Comparison of ENCODE assay signal across 11 cellular contexts in the genomic region with DNA sequence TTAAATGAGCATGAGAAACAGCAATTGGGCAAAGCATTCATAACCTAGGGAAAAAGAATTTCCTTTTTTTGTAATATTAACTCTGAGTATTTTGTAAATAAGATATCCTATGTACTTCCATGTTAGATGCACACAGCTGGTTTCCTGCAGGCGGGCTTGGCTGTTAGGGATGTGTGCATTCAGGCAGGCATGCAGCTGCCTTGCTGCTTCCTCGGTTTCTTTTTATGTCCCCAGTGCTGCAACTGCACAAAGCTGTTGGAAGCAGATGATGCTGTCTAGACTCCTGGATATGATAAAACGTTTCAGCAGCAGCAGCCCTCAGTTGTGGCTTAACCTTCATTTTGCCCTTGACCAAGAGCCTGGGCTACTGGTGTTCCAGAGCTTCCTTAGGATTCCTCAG.
A peak's percentile ranks its signal among the peaks of the same experiment; 100 is the strongest.
DNase-seq lines count a peak whose midpoint lies in the region; ATAC-seq, FAIRE-seq and TF ChIP-seq lines count a peak whose summit lies in the region.
"Had no signal": no experiment of that assay in that cellular context is flagged by ENCODE, and none has a peak within 500 bp of the region (broad histone marks: within the 10 kb centered on the region; RNA-seq: fewer than 3 reads in every experiment).

No MANE protein-coding gene starts in this region.

- TF ChIP-seq CTCF in A549 (IDR thresholded peaks at IDR 0.05) (no peak), MCF 10A (IDR thresholded peaks at IDR 0.05; ENCODE audit: unreplicated experiment) (no peak)

- POLR2A ChIA-PET in A549 (lab: Yijun Ruan, JAX): interaction anchor here (1.0 to 1.9 kb wide), 3 partner anchors 57 to 76 kb away, joined by 3 to 9 read pairs (median 3); no protein-coding TSS in a partner anchor
- POLR2A ChIA-PET in MCF 10A (lab: Yijun Ruan, JAX): interaction anchor here (0.7 to 1.2 kb wide), 3 partner anchors 10 to 104 kb away, joined by 3 read pairs; no protein-coding TSS in a partner anchor
- POLR2A ChIA-PET in naive thymus-derived CD4-positive, alpha-beta T cell (lab: Charles Lee): interaction anchor here (1.0 to 1.3 kb wide), 2 partner anchors 9 to 76 kb away, joined by 4 to 8 read pairs; no protein-coding TSS in a partner anchor

- H3K4me1 ChIP-seq in A549: peaks cover 87% of the 10 kb centered on the region
- H3K4me1 ChIP-seq in naive thymus-derived CD4-positive, alpha-beta T cell (ENCODE audit: control insufficient read depth in 2 of 2, insufficient read depth in 2 of 2, low read length in 2 of 2): peaks cover 0 to 16% of the 10 kb centered on the region in 2 donors

- WGBS in A549 (ENCODE audit: missing lambda C conversion rate): 63% methylated on average over 3 of the region's 3 CpGs

- H3K27ac ChIP-seq in A549: peak overlapping the region; percentile 82 to 87
- H3K27ac ChIP-seq in naive thymus-derived CD4-positive, alpha-beta T cell (ENCODE audit: low read depth, low read length): peak overlapping the region; percentile 45

- no peaks in the 10 kb centered on the region for H3K9me3 Mint-ChIP-seq in MCF 10A (ENCODE audit: unreplicated experiment)
- no peaks in the 10 kb centered on the region for H3K9me3 Mint-ChIP-seq in naive thymus-derived CD4-positive, alpha-beta T cell
- H3K9me3 Mint-ChIP-seq: central memory CD8-positive, alpha-beta T cell had no signal

- H3K27me3 Mint-ChIP-seq in MCF 10A (ENCODE audit: insufficient read depth, unreplicated experiment): no peaks in the 10 kb centered on the region
- H3K27me3 Mint-ChIP-seq in naive thymus-derived CD4-positive, alpha-beta T cell: no peaks in the 10 kb centered on the region
- H3K27me3 Mint-ChIP-seq: central memory CD8-positive, alpha-beta T cell had no signal

- TF ChIP-seq POLR2A in A549 (IDR thresholded peaks at IDR 0.05; ENCODE audit: low read length): no peak

- peak overlapping the region; percentile 70 for H3K4me2 ChIP-seq in A549

- ATAC-seq in A549 (no peak), HG03064 (IDR thresholded peaks at IDR 0.05; ENCODE audit: low read depth, unreplicated experiment) (peak; percentile 2), GM18517 (IDR thresholded peaks at IDR 0.05; ENCODE audit: unreplicated experiment) (no peak)
- no peak for ATAC-seq in naive thymus-derived CD4-positive, alpha-beta T cell

- DNase-seq in A549 (ENCODE audit: low read depth in 1 of 2, low spot score in 1 of 2) (no peak), MCF 10A (ENCODE audit: unreplicated experiment) (no peak), GOT3 (lab: John Stamatoyannopoulos, UW) (no peak), NCI-H2081 treated with DMSO at 0.1 percent for 48 hours (lab: John Stamatoyannopoulos, UW) (no peak), KBM-7 (no peak)
- DNase-seq in naive thymus-derived CD4-positive, alpha-beta T cell: no peak
- DNase-seq: KG1; stimulated activated naive CD4-positive, alpha-beta T cell treated with Interleukin-2 at 50 U/mL for 16 hours had no signal

- no peak for TF ChIP-seq RAD21 in A549 (conservative IDR thresholded peaks at IDR 0.05 in 1 of 2, IDR thresholded peaks at IDR 0.05 in 1 of 2)

- no peaks in the 10 kb centered on the region for H3K9me3 ChIP-seq in A549
- H3K9me3 ChIP-seq in naive thymus-derived CD4-positive, alpha-beta T cell (ENCODE audit: control insufficient read depth in 2 of 3, low read length in 3 of 3): no peaks in the 10 kb centered on the region

- no peak overlapping the region for H3K4me3 Mint-ChIP-seq in MCF 10A (ENCODE audit: unreplicated experiment)
- H3K4me3 Mint-ChIP-seq in naive thymus-derived CD4-positive, alpha-beta T cell: peak overlapping the region in 6 of 10 donors; percentile 33 to 63 (median 58)

- H3K4me1 Mint-ChIP-seq in MCF 10A (ENCODE audit: insufficient read depth, unreplicated experiment): peaks cover 14% of the 10 kb centered on the region
- H3K4me1 Mint-ChIP-seq in naive thymus-derived CD4-positive, alpha-beta T cell: peaks cover 22 to 69% (median 49%) of the 10 kb centered on the region in 7 donors

- intact Hi-C loops in MCF 10A (cut with micrococcal nuclease): no loop called here
- intact Hi-C loops in naive thymus-derived CD4-positive, alpha-beta T cell (cut with micrococcal nuclease): loop anchor here (1.0 to 5.0 kb wide), 6 partner anchors 15 to 112 kb away; no protein-coding TSS in a partner anchor

- in situ Hi-C loops in KBM-7 (cut with MboI; ENCODE audit: low pct_unique_long_range_greater_than_20kb, low sequenced_read_pairs): no loop called here

- CTCF ChIA-PET in A549 (lab: Yijun Ruan, JAX) (interaction anchor here (0.8 to 3.5 kb wide), 8 partner anchors 9 to 112 kb away, joined by 3 to 12 read pairs (median 5); no protein-coding TSS in a partner anchor), MCF 10A (lab: Yijun Ruan, JAX) (interaction anchor here (0.6 to 1.3 kb wide), 6 partner anchors 24 to 112 kb away, joined by 3 to 5 read pairs (median 4); no protein-coding TSS in a partner anchor)
- CTCF ChIA-PET in naive thymus-derived CD4-positive, alpha-beta T cell (lab: Charles Lee): interaction anchor here (0.6 to 2.1 kb wide), 8 partner anchors 10 to 110 kb away, joined by 4 to 11 read pairs (median 4); no protein-coding TSS in a partner anchor

- H3K27me3 ChIP-seq in naive thymus-derived CD4-positive, alpha-beta T cell (ENCODE audit: control insufficient read depth in 2 of 2, insufficient read depth in 2 of 2, low read length in 2 of 2): no peaks in the 10 kb centered on the region

- TF ChIP-seq EP300 in A549 (IDR thresholded peaks at IDR 0.05): no peak

- peaks cover 88% of the 10 kb centered on the region for H3K36me3 Mint-ChIP-seq in MCF 10A (ENCODE audit: insufficient read depth, unreplicated experiment)
- peaks cover 23 to 59% (median 37%) of the 10 kb centered on the region in 5 donors for H3K36me3 Mint-ChIP-seq in naive thymus-derived CD4-positive, alpha-beta T cell

- H3K27ac Mint-ChIP-seq in MCF 10A (ENCODE audit: low read depth, unreplicated experiment): peak overlapping the region; percentile 61
- H3K27ac Mint-ChIP-seq in naive thymus-derived CD4-positive, alpha-beta T cell: peak overlapping the region; percentile 31 to 93 (median 88)

- FAIRE-seq in A549 (lab: Jason Lieb, UNC): no peak

- 0 out of 3 replicates have a peak overlapping the region, but pooled peaks have one; percentile 6 for H3K4me3 ChIP-seq in A549
- H3K4me3 ChIP-seq in naive thymus-derived CD4-positive, alpha-beta T cell (ENCODE audit: low read length): no peak overlapping the region

- H3K36me3 ChIP-seq in naive thymus-derived CD4-positive, alpha-beta T cell (ENCODE audit: control insufficient read depth in 2 of 3, insufficient read depth in 3 of 3, low read length in 3 of 3): peaks cover 40 to 88% (median 41%) of the 10 kb centered on the region in 3 experiments

- no TSS peak for BruUV-seq in MCF 10A (replicated peaks; lab: Mats Ljungman, UMichigan)

TF ChIP-seq in A549, 52 proteins besides CTCF, POLR2A, EP300 and RAD21 (continues in another document):
- no peak for TF ChIP-seq JUN (IDR thresholded peaks at IDR 0.05)
- no peak for TF ChIP-seq MYC (IDR thresholded peaks at IDR 0.05; ENCODE audit: borderline replicate concordance, low read length)
- TF ChIP-seq NFE2L2 (conservative IDR thresholded peaks at IDR 0.05; ENCODE audit: low read length): no peak
- no peak for TF ChIP-seq ZC3H11A (IDR thresholded peaks at IDR 0.05)
- no peak for TF ChIP-seq RNF2 (IDR thresholded peaks at IDR 0.05; ENCODE audit: borderline replicate concordance, low read depth)
- TF ChIP-seq, protein P1, sequence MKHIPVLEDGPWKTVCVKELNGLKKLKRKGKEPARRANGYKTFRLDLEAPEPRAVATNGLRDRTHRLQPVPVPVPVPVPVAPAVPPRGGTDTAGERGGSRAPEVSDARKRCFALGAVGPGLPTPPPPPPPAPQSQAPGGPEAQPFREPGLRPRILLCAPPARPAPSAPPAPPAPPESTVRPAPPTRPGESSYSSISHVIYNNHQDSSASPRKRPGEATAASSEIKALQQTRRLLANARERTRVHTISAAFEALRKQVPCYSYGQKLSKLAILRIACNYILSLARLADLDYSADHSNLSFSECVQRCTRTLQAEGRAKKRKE (CRISPR knock-in tag; IDR thresholded peaks at IDR 0.05; ENCODE audit: low read depth): peak; percentile 92
- peak; percentile 64; the same call in 1 of the 2 replicates for TF ChIP-seq TP53 (CRISPR knock-in tag; IDR thresholded peaks at IDR 0.05)
- TF ChIP-seq NPAS2 (CRISPR knock-in tag; IDR thresholded peaks at IDR 0.05; ENCODE audit: borderline replicate concordance): no peak
- TF ChIP-seq, protein P2, sequence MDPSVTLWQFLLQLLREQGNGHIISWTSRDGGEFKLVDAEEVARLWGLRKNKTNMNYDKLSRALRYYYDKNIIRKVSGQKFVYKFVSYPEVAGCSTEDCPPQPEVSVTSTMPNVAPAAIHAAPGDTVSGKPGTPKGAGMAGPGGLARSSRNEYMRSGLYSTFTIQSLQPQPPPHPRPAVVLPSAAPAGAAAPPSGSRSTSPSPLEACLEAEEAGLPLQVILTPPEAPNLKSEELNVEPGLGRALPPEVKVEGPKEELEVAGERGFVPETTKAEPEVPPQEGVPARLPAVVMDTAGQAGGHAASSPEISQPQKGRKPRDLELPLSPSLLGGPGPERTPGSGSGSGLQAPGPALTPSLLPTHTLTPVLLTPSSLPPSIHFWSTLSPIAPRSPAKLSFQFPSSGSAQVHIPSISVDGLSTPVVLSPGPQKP (IDR thresholded peaks at IDR 0.05; ENCODE audit: low read depth, low read length): no peak
- TF ChIP-seq HOXA7 (CRISPR knock-in tag; IDR thresholded peaks at IDR 0.05): peak; percentile 16; the same call in 1 of the 2 replicates
- peak; percentile 67; the same call in 1 of the 2 replicates for TF ChIP-seq EHF (CRISPR knock-in tag; IDR thresholded peaks at IDR 0.05)
- no peak for TF ChIP-seq RFX5 (IDR thresholded peaks at IDR 0.05)
- no peak for TF ChIP-seq POLR2AphosphoS2 (conservative IDR thresholded peaks at IDR 0.05; ENCODE audit: low read length)
- TF ChIP-seq FOSB (CRISPR knock-in tag; IDR thresholded peaks at IDR 0.05): peak; percentile 73; the same call in 1 of the 2 replicates
- no peak for TF ChIP-seq FOSL2 (IDR thresholded peaks at IDR 0.05)
- TF ChIP-seq FOSL2 (CRISPR knock-in tag; IDR thresholded peaks at IDR 0.05): no peak
- TF ChIP-seq SMC3 (IDR thresholded peaks at IDR 0.05): no peak
- no peak for TF ChIP-seq RARB (CRISPR knock-in tag; IDR thresholded peaks at IDR 0.05)
- TF ChIP-seq EHMT2 (IDR thresholded peaks at IDR 0.05; ENCODE audit: low read depth): no peak
- no peak for TF ChIP-seq GATA3 (IDR thresholded peaks at IDR 0.05; ENCODE audit: borderline replicate concordance)
- TF ChIP-seq HOXB13 (CRISPR knock-in tag; IDR thresholded peaks at IDR 0.05; ENCODE audit: low read depth): peak; percentile 30; the same call in 1 of the 2 replicates
- TF ChIP-seq HOXB5 (CRISPR knock-in tag; IDR thresholded peaks at IDR 0.05): peak; percentile 55; the same call in 1 of the 2 replicates
- no peak for TF ChIP-seq CBX2 (IDR thresholded peaks at IDR 0.05; ENCODE audit: borderline replicate concordance, low read depth)
